Comparison of ENCODE assay signal across 1 cellular context in the genomic region with DNA sequence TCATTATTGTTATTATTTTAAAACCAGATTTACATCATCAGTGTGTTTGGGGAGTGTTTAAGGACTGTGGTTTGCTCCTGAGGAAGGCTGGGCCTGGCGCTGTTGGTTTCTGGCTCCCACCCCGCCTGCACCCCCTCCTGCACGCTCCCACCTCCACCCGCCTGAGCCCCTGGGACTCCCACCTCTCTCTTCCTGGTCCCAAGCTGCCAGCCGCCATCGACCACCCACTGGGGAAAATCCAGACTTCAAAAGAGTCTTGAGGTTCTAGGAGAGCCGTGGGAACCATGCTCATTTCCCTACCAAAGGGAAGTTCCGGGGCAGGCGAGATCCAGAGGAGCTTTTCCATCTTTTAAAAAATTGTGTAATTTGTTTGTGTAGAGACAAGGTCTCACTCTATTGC.
TF ChIP-seq lines count a peak whose summit lies in the region.

No MANE protein-coding gene starts in this region.

TF ChIP-seq in GM23338, 12 proteins besides CTCF, POLR2A, EP300 and RAD21:
- TF ChIP-seq, protein P1, sequence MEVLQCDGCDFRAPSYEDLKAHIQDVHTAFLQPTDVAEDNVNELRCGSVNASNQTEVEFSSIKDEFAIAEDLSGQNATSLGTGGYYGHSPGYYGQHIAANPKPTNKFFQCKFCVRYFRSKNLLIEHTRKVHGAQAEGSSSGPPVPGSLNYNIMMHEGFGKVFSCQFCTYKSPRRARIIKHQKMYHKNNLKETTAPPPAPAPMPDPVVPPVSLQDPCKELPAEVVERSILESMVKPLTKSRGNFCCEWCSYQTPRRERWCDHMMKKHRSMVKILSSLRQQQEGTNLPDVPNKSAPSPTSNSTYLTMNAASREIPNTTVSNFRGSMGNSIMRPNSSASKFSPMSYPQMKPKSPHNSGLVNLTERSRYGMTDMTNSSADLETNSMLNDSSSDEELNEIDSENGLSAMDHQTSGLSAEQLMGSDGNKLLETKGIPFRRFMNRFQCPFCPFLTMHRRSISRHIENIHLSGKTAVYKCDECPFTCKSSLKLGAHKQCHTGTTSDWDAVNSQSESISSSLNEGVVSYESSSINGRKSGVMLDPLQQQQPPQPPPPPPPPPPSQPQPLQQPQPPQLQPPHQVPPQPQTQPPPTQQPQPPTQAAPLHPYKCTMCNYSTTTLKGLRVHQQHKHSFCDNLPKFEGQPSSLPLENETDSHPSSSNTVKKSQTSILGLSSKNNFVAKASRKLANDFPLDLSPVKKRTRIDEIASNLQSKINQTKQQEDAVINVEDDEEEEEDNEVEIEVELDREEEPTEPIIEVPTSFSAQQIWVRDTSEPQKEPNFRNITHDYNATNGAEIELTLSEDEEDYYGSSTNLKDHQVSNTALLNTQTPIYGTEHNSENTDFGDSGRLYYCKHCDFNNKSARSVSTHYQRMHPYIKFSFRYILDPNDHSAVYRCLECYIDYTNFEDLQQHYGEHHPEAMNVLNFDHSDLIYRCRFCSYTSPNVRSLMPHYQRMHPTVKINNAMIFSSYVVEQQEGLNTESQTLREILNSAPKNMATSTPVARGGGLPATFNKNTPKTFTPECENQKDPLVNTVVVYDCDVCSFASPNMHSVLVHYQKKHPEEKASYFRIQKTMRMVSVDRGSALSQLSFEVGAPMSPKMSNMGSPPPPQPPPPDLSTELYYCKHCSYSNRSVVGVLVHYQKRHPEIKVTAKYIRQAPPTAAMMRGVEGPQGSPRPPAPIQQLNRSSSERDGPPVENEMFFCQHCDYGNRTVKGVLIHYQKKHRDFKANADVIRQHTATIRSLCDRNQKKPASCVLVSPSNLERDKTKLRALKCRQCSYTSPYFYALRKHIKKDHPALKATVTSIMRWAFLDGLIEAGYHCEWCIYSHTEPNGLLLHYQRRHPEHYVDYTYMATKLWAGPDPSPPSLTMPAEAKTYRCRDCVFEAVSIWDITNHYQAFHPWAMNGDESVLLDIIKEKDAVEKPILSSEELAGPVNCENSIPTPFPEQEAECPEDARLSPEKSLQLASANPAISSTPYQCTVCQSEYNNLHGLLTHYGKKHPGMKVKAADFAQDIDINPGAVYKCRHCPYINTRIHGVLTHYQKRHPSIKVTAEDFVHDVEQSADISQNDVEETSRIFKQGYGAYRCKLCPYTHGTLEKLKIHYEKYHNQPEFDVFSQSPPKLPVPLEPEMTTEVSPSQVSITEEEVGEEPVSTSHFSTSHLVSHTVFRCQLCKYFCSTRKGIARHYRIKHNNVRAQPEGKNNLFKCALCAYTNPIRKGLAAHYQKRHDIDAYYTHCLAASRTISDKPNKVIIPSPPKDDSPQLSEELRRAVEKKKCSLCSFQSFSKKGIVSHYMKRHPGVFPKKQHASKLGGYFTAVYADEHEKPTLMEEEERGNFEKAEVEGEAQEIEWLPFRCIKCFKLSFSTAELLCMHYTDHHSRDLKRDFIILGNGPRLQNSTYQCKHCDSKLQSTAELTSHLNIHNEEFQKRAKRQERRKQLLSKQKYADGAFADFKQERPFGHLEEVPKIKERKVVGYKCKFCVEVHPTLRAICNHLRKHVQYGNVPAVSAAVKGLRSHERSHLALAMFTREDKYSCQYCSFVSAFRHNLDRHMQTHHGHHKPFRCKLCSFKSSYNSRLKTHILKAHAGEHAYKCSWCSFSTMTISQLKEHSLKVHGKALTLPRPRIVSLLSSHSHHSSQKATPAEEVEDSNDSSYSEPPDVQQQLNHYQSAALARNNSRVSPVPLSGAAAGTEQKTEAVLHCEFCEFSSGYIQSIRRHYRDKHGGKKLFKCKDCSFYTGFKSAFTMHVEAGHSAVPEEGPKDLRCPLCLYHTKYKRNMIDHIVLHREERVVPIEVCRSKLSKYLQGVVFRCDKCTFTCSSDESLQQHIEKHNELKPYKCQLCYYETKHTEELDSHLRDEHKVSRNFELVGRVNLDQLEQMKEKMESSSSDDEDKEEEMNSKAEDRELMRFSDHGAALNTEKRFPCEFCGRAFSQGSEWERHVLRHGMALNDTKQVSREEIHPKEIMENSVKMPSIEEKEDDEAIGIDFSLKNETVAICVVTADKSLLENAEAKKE (CRISPR knock-in tag; IDR thresholded peaks at IDR 0.05) = no peak
- TF ChIP-seq NANOG (IDR thresholded peaks at IDR 0.05; ENCODE audit: borderline replicate concordance) (no peak), CREB1 (CRISPR knock-in tag; IDR thresholded peaks at IDR 0.05; ENCODE audit: low read depth) (no peak)
